ENCODE assay signal across 8 cellular contexts in genomic region chr5:32916648-32917047, GRCh38.
DNase-seq lines count a peak whose midpoint lies in the region; ATAC-seq, FAIRE-seq and TF ChIP-seq lines count a peak whose summit lies in the region.

No MANE protein-coding gene starts in this region.

- H4K20me1 ChIP-seq in keratinocyte (ENCODE audit: control insufficient read depth, extremely low read depth, insufficient read depth, low read length): no peaks in the 10 kb centered on the region

- TF ChIP-seq POLR2A in upper lobe of left lung (IDR thresholded peaks at IDR 0.05): no peak

- no peaks in the 10 kb centered on the region for H3K27me3 ChIP-seq in keratinocyte (ENCODE audit: control insufficient read depth, extremely low read depth, insufficient read depth, low read length)
- no peaks in the 10 kb centered on the region for H3K27me3 ChIP-seq in upper lobe of left lung
- H3K27me3 ChIP-seq in colonic mucosa: no peaks in the 10 kb centered on the region

- H3K4me2 ChIP-seq in keratinocyte (ENCODE audit: control insufficient read depth, extremely low read depth, insufficient read depth, low read depth, low read length): no peak overlapping the region

- dilution Hi-C loops in keratinocyte (cut with MboI; ENCODE audit: extremely low pct_ligation_motif_present, low sequenced_read_pairs): no loop called here

- H3K9me1 ChIP-seq in keratinocyte (ENCODE audit: control insufficient read depth, extremely low read depth, insufficient read depth, low read length): no peaks in the 10 kb centered on the region

- H3K4me3 ChIP-seq in keratinocyte (ENCODE audit: control insufficient read depth in 2 of 3, extremely low read depth in 1 of 3, insufficient read depth in 2 of 3, low read depth in 1 of 3, low read length in 3 of 3) (no peak overlapping the region), upper lobe of left lung (no peak overlapping the region), colonic mucosa (no peak overlapping the region)

- no peak for ATAC-seq in upper lobe of left lung (ENCODE audit: low FRiP score in 2 of 2)

- TF ChIP-seq EP300 in upper lobe of left lung (IDR thresholded peaks at IDR 0.05): no peak

- H3K36me3 ChIP-seq in keratinocyte (ENCODE audit: control insufficient read depth in 2 of 2, extremely low read depth in 1 of 2, insufficient read depth in 2 of 2, low read length in 2 of 2) (no peaks in the 10 kb centered on the region), upper lobe of left lung (no peaks in the 10 kb centered on the region), colonic mucosa (no peaks in the 10 kb centered on the region)

- H3K4me1 ChIP-seq in keratinocyte (ENCODE audit: control insufficient read depth, extremely low read depth, insufficient read depth, low read length): no peaks in the 10 kb centered on the region
- H3K4me1 ChIP-seq in upper lobe of left lung: no peaks in the 10 kb centered on the region
- no peaks in the 10 kb centered on the region for H3K4me1 ChIP-seq in colonic mucosa

- H3K9me3 ChIP-seq in keratinocyte (ENCODE audit: control insufficient read depth, low read depth, low read length) (no peaks in the 10 kb centered on the region), upper lobe of left lung (no peaks in the 10 kb centered on the region), colonic mucosa (no peaks in the 10 kb centered on the region)

- DNase-seq in AG08396 (ENCODE audit: low spot score) (peak; percentile 32), HCEC 1CT (peak; percentile 58), UCSD-AML1 (lab: John Stamatoyannopoulos, UW; ENCODE audit: unreplicated experiment) (peak; percentile 48), keratinocyte (ENCODE audit: low read depth, low spot score) (no peak), upper lobe of left lung (no peak), NCI-H1417 treated with DMSO at 0.1 percent for 48 hours (lab: John Stamatoyannopoulos, UW) (no peak), Ammon's horn (ENCODE audit: low spot score) (no peak), colonic mucosa (no peak)

- FAIRE-seq in keratinocyte (lab: Jason Lieb, UNC): peak; percentile 66

- no peaks in the 10 kb centered on the region for H3K79me2 ChIP-seq in keratinocyte (ENCODE audit: control insufficient read depth, insufficient read depth, low read length)

- 55 to 67% methylated on average over 1 of the region's 1 CpG for WGBS in upper lobe of left lung, 2 donors

- H3K9ac ChIP-seq in keratinocyte (ENCODE audit: control insufficient read depth, extremely low read depth, insufficient read depth, low read length): no peak overlapping the region
- H3K9ac ChIP-seq in colonic mucosa (ENCODE audit: low read depth in 2 of 2, low read length in 2 of 2): no peak overlapping the region

- intact Hi-C loops in colonic mucosa (cut with DNase I): no loop called here

- TF ChIP-seq CTCF in keratinocyte (optimal IDR thresholded peaks at IDR 0.05 in 1 of 3, IDR thresholded peaks at IDR 0.05 in 1 of 3, conservative IDR thresholded peaks at IDR 0.05 in 1 of 3; ENCODE audit: extremely low read depth in 1 of 3, insufficient read depth in 2 of 3, low read length in 3 of 3): peak; percentile 76 to 91 (median 85)
- peak in 2 of 6 experiments; percentile 19 to 37 for TF ChIP-seq CTCF in upper lobe of left lung (IDR thresholded peaks at IDR 0.05)
- TF ChIP-seq CTCF in colonic mucosa (IDR thresholded peaks at IDR 0.05): no peak

- no peak overlapping the region for H3K27ac ChIP-seq in keratinocyte (ENCODE audit: control insufficient read depth, insufficient read depth, low read length)
- H3K27ac ChIP-seq in upper lobe of left lung: no peak overlapping the region
- H3K27ac ChIP-seq in colonic mucosa: no peak overlapping the region

- no peak overlapping the region for H2AFZ ChIP-seq in keratinocyte (ENCODE audit: control insufficient read depth, low read length)

Comparison
In these comparisons a context has a peak if more than half of its experiments do, and no peak if none do; other contexts are left out.
1. DNase-seq: peak in AG08396 (single experiment), HCEC 1CT (single experiment) and UCSD-AML1 (single experiment); none in keratinocyte (single experiment), upper lobe of left lung (0 of 2), NCI-H1417 treated with DMSO at 0.1 percent for 48 hours (single experiment), Ammon's horn (single experiment) and colonic mucosa (single experiment).